9 cellular contexts compared by ENCODE assay signal in the genomic region with DNA sequence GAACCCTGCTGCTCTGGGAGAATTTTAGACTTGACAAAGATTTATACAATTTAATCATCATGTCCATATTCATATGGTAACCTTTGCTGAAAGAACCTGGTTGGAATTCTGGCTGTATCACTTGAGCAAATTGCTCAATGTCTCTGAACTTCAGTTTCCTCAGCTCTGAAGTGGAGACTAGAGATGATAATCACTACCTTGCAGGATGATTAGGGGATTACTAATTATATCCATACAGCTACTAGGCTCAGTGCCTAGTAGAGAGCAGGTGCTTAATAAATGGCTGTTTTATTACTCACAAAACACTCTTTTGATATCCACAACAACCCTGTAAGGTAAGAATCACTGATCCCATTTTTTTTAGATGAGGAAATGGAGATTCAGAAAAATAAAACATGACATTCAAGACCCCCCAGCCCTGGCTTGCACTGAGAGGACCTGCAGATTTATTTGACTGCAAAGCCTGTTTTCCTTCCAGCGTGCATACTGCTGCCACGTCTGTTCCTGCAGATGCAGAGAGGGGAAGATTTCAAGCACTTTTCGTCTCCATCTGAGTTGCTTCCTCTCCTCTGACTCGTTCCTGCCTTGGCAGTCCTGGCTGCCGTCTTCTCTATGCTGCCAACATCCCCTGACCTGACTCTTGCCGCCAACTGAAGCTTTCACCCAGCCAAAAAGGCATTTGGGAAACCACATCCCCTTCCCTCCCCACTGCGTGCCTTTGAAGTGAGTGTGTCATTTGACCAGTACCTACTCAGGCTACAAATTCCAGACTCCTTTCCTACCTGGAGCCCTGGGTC.
DNase-seq lines count a peak whose midpoint lies in the region; ATAC-seq and TF ChIP-seq lines count a peak whose summit lies in the region.
"Had no signal": no experiment of that assay in that cellular context is flagged by ENCODE, and none has a peak within 500 bp of the region (broad histone marks: within the 10 kb centered on the region; RNA-seq: fewer than 3 reads in every experiment).

No MANE protein-coding gene starts in this region.

- TF ChIP-seq CTCF in astrocyte of the spinal cord (IDR thresholded peaks at IDR 0.05; ENCODE audit: low read depth, low read length) = no peak

- peak; percentile 39 for ATAC-seq in Right ventricle myocardium inferior
- ATAC-seq in GM19452 (IDR thresholded peaks at IDR 0.05; ENCODE audit: unreplicated experiment) = no peak
- ATAC-seq in GM21515 (IDR thresholded peaks at IDR 0.05; ENCODE audit: unreplicated experiment) = no peak

- intact Hi-C loops in Right ventricle myocardium inferior (cut with DNase I) = loop anchor here (5.0 kb wide), 3 partner anchors 61 to 201 kb away; a partner anchor contains a TSS
- intact Hi-C loops in cardiac septum (cut with DNase I) = loop anchor here (5.0 kb wide), 1 partner anchor 51 kb away; no protein-coding TSS in a partner anchor

- in situ Hi-C loops in astrocyte of the spinal cord (cut with HindIII; ENCODE audit: low sequenced_read_pairs) = no loop called here

- DNase-seq in Right ventricle myocardium inferior (ENCODE audit: missing footprints) (peak; percentile 62), cardiac septum (ENCODE audit: low spot score) (no peak), astrocyte of the spinal cord (ENCODE audit: low read depth, low spot score) (peak; percentile 51), kidney tubule cell (ENCODE audit: low spot score) (peak; percentile 74), inferior parietal cortex (ENCODE audit: extremely low spot score) (no peak)
- no peak for DNase-seq in stimulated activated CD4-positive, alpha-beta T cell treated with anti-CD3 and anti-CD28 coated beads, Interleukin-12 subunit alpha, Interleukin-12 subunit beta, amount 100 ng/mL, for 4 hours
- DNase-seq: AML-193 had no signal

- no peak overlapping the region for H3K4me3 ChIP-seq in astrocyte of the spinal cord (ENCODE audit: low read depth, low read length)

Comparison
In these comparisons a context has a peak if more than half of its experiments do, and no peak if none do; other contexts are left out.
1. DNase-seq: peak in Right ventricle myocardium inferior (single experiment), astrocyte of the spinal cord (single experiment) and kidney tubule cell (single experiment); none in cardiac septum (single experiment), inferior parietal cortex (single experiment) and stimulated activated CD4-positive, alpha-beta T cell treated with anti-CD3 and anti-CD28 coated beads, Interleukin-12 subunit alpha, Interleukin-12 subunit beta, amount 100 ng/mL, for 4 hours (single experiment).